Comparison of ENCODE assay signal across 9 cellular contexts in genomic region chr7:125316451-125316850, GRCh38.
DNase-seq lines count a peak whose midpoint lies in the region; ATAC-seq and TF ChIP-seq lines count a peak whose summit lies in the region.
"Had no signal": no experiment of that assay in that cellular context is flagged by ENCODE, and none has a peak within 500 bp of the region (broad histone marks: within the 10 kb centered on the region; RNA-seq: fewer than 3 reads in every experiment).

No MANE protein-coding gene starts in this region.

- peak; percentile 37 for DNase-seq in NCI-H1436 (lab: John Stamatoyannopoulos, UW)
- DNase-seq in NCI-H1436 treated with DMSO at 0.1 percent for 48 hours (lab: John Stamatoyannopoulos, UW): no peak
- peak; percentile 88 for DNase-seq in NCI-H1694 treated with DMSO at 0.1 percent for 48 hours (lab: John Stamatoyannopoulos, UW)
- no peak for DNase-seq in chondrocyte (ENCODE audit: low spot score)
- DNase-seq in putamen (ENCODE audit: low spot score): peak; percentile 3
- no peak for DNase-seq in activated CD4-positive, CD25-positive, alpha-beta regulatory T cell (lab: John Stamatoyannopoulos, UW)
- DNase-seq: naive B cell had no signal

- ATAC-seq in HG03521 (IDR thresholded peaks at IDR 0.05; ENCODE audit: unreplicated experiment) (no peak), GM19452 (IDR thresholded peaks at IDR 0.05; ENCODE audit: unreplicated experiment) (no peak)

- no peak overlapping the region for H3K4me3 Mint-ChIP-seq in chondrocyte (ENCODE audit: unreplicated experiment)
- H3K4me3 Mint-ChIP-seq: naive B cell had no signal

- no peak overlapping the region for H3K27ac Mint-ChIP-seq in chondrocyte (ENCODE audit: unreplicated experiment)
- H3K27ac Mint-ChIP-seq: naive B cell had no signal

- peak; percentile 66 for TF ChIP-seq CTCF in chondrocyte (IDR thresholded peaks at IDR 0.05)

- peaks cover 3% of the 10 kb centered on the region for H3K36me3 Mint-ChIP-seq in chondrocyte (ENCODE audit: low read depth)
- H3K36me3 Mint-ChIP-seq: naive B cell had no signal

- peaks cover 2% of the 10 kb centered on the region for H3K27me3 Mint-ChIP-seq in chondrocyte (ENCODE audit: low read depth)
- H3K27me3 Mint-ChIP-seq: naive B cell had no signal

- no peaks in the 10 kb centered on the region for H3K4me1 Mint-ChIP-seq in chondrocyte (ENCODE audit: low read depth)
- H3K4me1 Mint-ChIP-seq: naive B cell had no signal

- no peaks in the 10 kb centered on the region for H3K9me3 Mint-ChIP-seq in chondrocyte (ENCODE audit: low read depth)

Comparison
In these comparisons a context has a peak if more than half of its experiments do, and no peak if none do; other contexts are left out.
1. DNase-seq: peak in NCI-H1436 (single experiment), NCI-H1694 treated with DMSO at 0.1 percent for 48 hours (single experiment) and putamen (single experiment); none in NCI-H1436 treated with DMSO at 0.1 percent for 48 hours (single experiment), chondrocyte (single experiment) and activated CD4-positive, CD25-positive, alpha-beta regulatory T cell (0 of 4).